In the genomic region with DNA sequence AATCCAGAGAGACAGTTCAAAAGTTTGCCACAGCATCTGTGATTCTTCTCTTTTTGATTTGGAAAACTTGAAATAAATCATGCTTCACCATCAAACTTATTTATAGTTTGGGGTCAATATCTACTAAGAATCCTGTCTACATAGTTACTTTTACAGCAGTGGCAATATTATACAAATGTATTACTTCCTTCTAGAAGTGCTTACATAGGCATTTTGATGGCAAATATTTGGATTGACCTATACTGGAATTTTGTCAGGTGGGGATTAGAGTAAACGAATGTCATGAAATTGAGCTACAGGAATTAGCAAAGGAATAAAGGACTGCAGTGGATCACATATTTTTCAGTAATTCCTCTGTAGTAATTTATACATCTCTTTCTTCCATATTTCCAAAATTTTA, we compare ENCODE assay signal across 27 cellular contexts.
"Had no signal": no experiment of that assay in that cellular context is flagged by ENCODE, and none has a peak within 500 bp of the region (broad histone marks: within the 10 kb centered on the region; RNA-seq: fewer than 3 reads in every experiment).

No MANE protein-coding gene starts in this region.

- ATAC-seq: esophagus mucosa, gastrocnemius medialis, heart right ventricle, left cardiac atrium, left lung, left ventricle myocardium superior, lower lobe of right lung, mucosa of descending colon had no signal

- H3K9me3 ChIP-seq: esophagus squamous epithelium, gastrocnemius medialis, heart right ventricle, left lung, lower lobe of right lung had no signal

- H3K36me3 ChIP-seq: esophagus squamous epithelium, gastrocnemius medialis, heart right ventricle, left lung, lower lobe of right lung had no signal

- H3K27me3 ChIP-seq: dorsolateral prefrontal cortex, esophagus squamous epithelium, gastrocnemius medialis, heart right ventricle, left lung had no signal

- H3K4me3 Mint-ChIP-seq: mesothelial cell of epicardium, naive B cell had no signal

- H3K4me1 Mint-ChIP-seq: mesothelial cell of epicardium, naive B cell had no signal

- DNase-seq: dermis blood vessel endothelial cell; dorsolateral prefrontal cortex; effector CD4-positive, alpha-beta T cell; effector memory CD4-positive, alpha-beta T cell; erythroblast; esophagus squamous epithelium; foreskin fibroblast; foreskin melanocyte; gastrocnemius medialis; glutamatergic neuron; head of caudate nucleus; heart right ventricle; hippocampal formation; left cardiac atrium; left lung; left ventricle myocardium superior; lower lobe of right lung; mesenchymal stem cell; mucosa of descending colon; naive B cell had no signal

- H3K4me3 ChIP-seq: coronary artery, dorsolateral prefrontal cortex, esophagus squamous epithelium, gastrocnemius medialis, heart right ventricle, left lung, lower lobe of right lung, mucosa of descending colon had no signal

- H3K27ac Mint-ChIP-seq: mesothelial cell of epicardium, naive B cell had no signal

- H3K4me1 ChIP-seq: esophagus squamous epithelium, gastrocnemius medialis, heart right ventricle, left lung, lower lobe of right lung had no signal

- FAIRE-seq: colon, islet of Langerhans, keratinocyte had no signal

- H3K36me3 Mint-ChIP-seq: mesothelial cell of epicardium, naive B cell had no signal

- H3K9me3 Mint-ChIP-seq: mesothelial cell of epicardium had no signal

- H3K27ac ChIP-seq: coronary artery, dorsolateral prefrontal cortex, epithelial cell of prostate, esophagus squamous epithelium, gastrocnemius medialis, heart right ventricle, left lung, lower lobe of right lung had no signal
